In the genomic region with DNA sequence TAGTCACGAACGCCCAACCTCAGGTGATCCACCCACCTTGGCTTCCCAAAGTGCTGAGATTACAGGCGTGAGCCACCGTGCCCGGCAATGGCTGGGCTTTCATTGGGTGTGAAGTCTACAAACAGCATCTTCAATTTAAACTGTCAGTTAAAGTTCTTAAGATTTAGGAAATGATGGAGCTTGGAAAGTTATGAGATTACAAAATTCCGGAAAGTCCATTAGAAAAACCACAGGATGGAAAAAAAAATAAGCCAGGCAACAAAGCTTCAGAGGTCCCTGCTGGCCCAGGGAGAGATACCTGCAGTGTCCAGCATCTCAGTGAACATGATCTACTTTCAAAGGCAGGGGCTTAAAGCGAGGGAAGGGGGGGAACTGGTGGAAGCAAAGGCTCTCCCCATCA, we compare ENCODE assay signal across 17 cellular contexts. TPM values are rescaled to one million over a fixed set of nuclear protein-coding genes. Genes with fewer than 3 reads are reported as not detected.
DNase-seq lines count a peak whose midpoint lies in the region; ATAC-seq and TF ChIP-seq lines count a peak whose summit lies in the region.
"Had no signal": no experiment of that assay in that cellular context is flagged by ENCODE, and none has a peak within 500 bp of the region (broad histone marks: within the 10 kb centered on the region; RNA-seq: fewer than 3 reads in every experiment).

No MANE protein-coding gene starts in this region.

- H3K9me3 Mint-ChIP-seq in stimulated activated naive CD8-positive, alpha-beta T cell treated with anti-CD3 and anti-CD28 coated beads, Interleukin-15, amount 100 ng/mL, for 72 hours = no peaks in the 10 kb centered on the region
- H3K9me3 Mint-ChIP-seq in activated CD4-positive, alpha-beta memory T cell treated with anti-CD3 and anti-CD28 coated beads for 36 hours = peaks cover 2% of the 10 kb centered on the region
- H3K9me3 Mint-ChIP-seq: CD4-positive, alpha-beta memory T cell had no signal

- peaks cover 3% of the 10 kb centered on the region for H3K4me1 ChIP-seq in osteoblast (ENCODE audit: insufficient read depth, low read length)

- TF ChIP-seq CTCF in choroid plexus epithelial cell (conservative IDR thresholded peaks at IDR 0.05; ENCODE audit: low read depth, low read length) (no peak), osteoblast (IDR thresholded peaks at IDR 0.05; ENCODE audit: extremely low read depth, low read depth, low read length) (no peak), omental fat pad (IDR thresholded peaks at IDR 0.05) (no peak)

- H3K27me3 ChIP-seq in osteoblast (ENCODE audit: insufficient read depth, low read length) = no peaks in the 10 kb centered on the region
- H3K27me3 ChIP-seq: BLaER1 had no signal

- peaks cover 61% of the 10 kb centered on the region for H3K4me1 Mint-ChIP-seq in stimulated activated naive CD8-positive, alpha-beta T cell treated with anti-CD3 and anti-CD28 coated beads, Interleukin-15, amount 100 ng/mL, for 72 hours
- peaks cover 43% of the 10 kb centered on the region for H3K4me1 Mint-ChIP-seq in activated CD4-positive, alpha-beta memory T cell treated with anti-CD3 and anti-CD28 coated beads for 36 hours (ENCODE audit: low read depth)

- DNase-seq in stimulated activated naive CD8-positive, alpha-beta T cell treated with anti-CD3 and anti-CD28 coated beads, Interleukin-15, amount 100 ng/mL, for 72 hours = no peak
- no peak for DNase-seq in stimulated activated naive CD8-positive, alpha-beta T cell treated with anti-CD3 and anti-CD28 coated beads, Interleukin-15, Interleukin-2, amounts not matched to agents 100 U/mL and 50 U/mL, for 24 hours
- peak; percentile 16 for DNase-seq in choroid plexus epithelial cell (ENCODE audit: low read depth)
- DNase-seq in osteoblast (ENCODE audit: insufficient read length, low spot score, missing footprints) = peak; percentile 39
- DNase-seq in NOMO-1 treated with DMSO at 0.1 percent for 48 hours (lab: John Stamatoyannopoulos, UW; ENCODE audit: unreplicated experiment) = no peak
- no peak for DNase-seq in omental fat pad (ENCODE audit: low spot score)
- no peak for DNase-seq in activated CD4-positive, alpha-beta memory T cell treated with anti-CD3 and anti-CD28 coated beads for 36 hours
- DNase-seq: 8988T; Calu3; CD4-positive, alpha-beta memory T cell; DMS79 treated with DMSO at 0.1 percent for 48 hours; GF-D8; GM23248 had no signal

- H3K27me3 Mint-ChIP-seq in stimulated activated naive CD8-positive, alpha-beta T cell treated with anti-CD3 and anti-CD28 coated beads, Interleukin-15, amount 100 ng/mL, for 72 hours = no peaks in the 10 kb centered on the region
- H3K27me3 Mint-ChIP-seq in activated CD4-positive, alpha-beta memory T cell treated with anti-CD3 and anti-CD28 coated beads for 36 hours = no peaks in the 10 kb centered on the region
- H3K27me3 Mint-ChIP-seq: CD4-positive, alpha-beta memory T cell had no signal

- H3K4me3 ChIP-seq in choroid plexus epithelial cell (ENCODE audit: low read depth, low read length) (no peak overlapping the region), osteoblast (ENCODE audit: insufficient read depth, low read length) (no peak overlapping the region)
- H3K4me3 ChIP-seq: BLaER1, GM12878, GM23248, HAP-1 had no signal

- peaks cover 26% of the 10 kb centered on the region for H4K20me1 ChIP-seq in osteoblast (ENCODE audit: insufficient read depth, low read length)

- CTCF ChIA-PET in activated CD4-positive, alpha-beta memory T cell treated with anti-CD3 and anti-CD28 coated beads for 36 hours (lab: Charles Lee) = no interaction called here

- H3K27ac Mint-ChIP-seq in stimulated activated naive CD8-positive, alpha-beta T cell treated with anti-CD3 and anti-CD28 coated beads, Interleukin-15, amount 100 ng/mL, for 72 hours = peak overlapping the region; percentile 27 to 34
- no peak overlapping the region for H3K27ac Mint-ChIP-seq in activated CD4-positive, alpha-beta memory T cell treated with anti-CD3 and anti-CD28 coated beads for 36 hours
- H3K27ac Mint-ChIP-seq: CD4-positive, alpha-beta memory T cell had no signal

- peaks cover 49% of the 10 kb centered on the region for H3K36me3 Mint-ChIP-seq in activated CD4-positive, alpha-beta memory T cell treated with anti-CD3 and anti-CD28 coated beads for 36 hours

- peaks cover 11% of the 10 kb centered on the region for H3K36me3 ChIP-seq in osteoblast (ENCODE audit: insufficient read depth, low read length)

- no peak overlapping the region for H3K4me2 ChIP-seq in osteoblast (ENCODE audit: insufficient read depth, low read length)
- H3K4me2 ChIP-seq: BLaER1 had no signal

- no peak overlapping the region for H3K27ac ChIP-seq in osteoblast (ENCODE audit: low read depth, low read length)
- H3K27ac ChIP-seq: BLaER1, GM23248 had no signal

- POLR2A ChIA-PET in activated CD4-positive, alpha-beta memory T cell treated with anti-CD3 and anti-CD28 coated beads for 36 hours (lab: Charles Lee) = no interaction called here

- no peak for ATAC-seq in stimulated activated naive CD8-positive, alpha-beta T cell treated with anti-CD3 and anti-CD28 coated beads, Interleukin-15, amount 100 ng/mL, for 72 hours
- no peak for ATAC-seq in stimulated activated naive CD8-positive, alpha-beta T cell treated with anti-CD3 and anti-CD28 coated beads, Interleukin-15, Interleukin-2, amounts not matched to agents 100 U/mL and 50 U/mL, for 24 hours
- no peak for ATAC-seq in omental fat pad (ENCODE audit: low FRiP score)
- ATAC-seq: GM12878 had no signal

- intact Hi-C loops in activated CD4-positive, alpha-beta memory T cell treated with anti-CD3 and anti-CD28 coated beads for 36 hours (cut with micrococcal nuclease) = no loop called here

- H3K9me3 ChIP-seq in osteoblast (ENCODE audit: low read depth, low read length) = no peaks in the 10 kb centered on the region
- H3K9me3 ChIP-seq: HAP-1 had no signal

- no peak overlapping the region for H2AFZ ChIP-seq in osteoblast (ENCODE audit: low read length)
- H2AFZ ChIP-seq: GM23248 had no signal

- H3K4me3 Mint-ChIP-seq in stimulated activated naive CD8-positive, alpha-beta T cell treated with anti-CD3 and anti-CD28 coated beads, Interleukin-15, amount 100 ng/mL, for 72 hours = no peak overlapping the region
- H3K4me3 Mint-ChIP-seq in activated CD4-positive, alpha-beta memory T cell treated with anti-CD3 and anti-CD28 coated beads for 36 hours = no peak overlapping the region
- H3K4me3 Mint-ChIP-seq: CD14-positive monocyte; CD4-positive, alpha-beta memory T cell had no signal

- peaks cover 90% of the 10 kb centered on the region for H3K79me2 ChIP-seq in osteoblast (ENCODE audit: insufficient read depth, low read length)

RNA-seq across cellular contexts. Expression of gene ZNF587B, which starts 4.6 kb away (rescaled TPM):
- total RNA-seq in osteoblast = 21.2 and 24.2 TPM in 2 replicates
- 10 to 100 TPM; 12.7 to 39.0 (median 19.0) TPM for total RNA-seq in omental fat pad
- 10 to 100 TPM; 14.2 to 15.2 TPM for total RNA-seq in activated CD4-positive, alpha-beta memory T cell treated with anti-CD3 and anti-CD28 coated beads for 36 hours

RNA-seq across cellular contexts. Expression of gene ZNF552, which starts 10.8 kb away (rescaled TPM):
- total RNA-seq in osteoblast (5.8 and 5.9 TPM in 2 replicates), omental fat pad (10 to 100 TPM in 1 of 4 donors, 1 to 10 TPM in 3; 5.7 to 17.3 (median 8.8) TPM)
- total RNA-seq in activated CD4-positive, alpha-beta memory T cell treated with anti-CD3 and anti-CD28 coated beads for 36 hours = 1 to 10 TPM; 4.8 to 6.1 TPM

RNA-seq across cellular contexts. Expression of gene ZNF587, which starts 24.2 kb away (rescaled TPM):
- total RNA-seq in osteoblast (21.8 and 26.4 TPM in 2 replicates), omental fat pad (10 to 100 TPM; 11.8 to 36.3 (median 19.9) TPM)
- total RNA-seq in activated CD4-positive, alpha-beta memory T cell treated with anti-CD3 and anti-CD28 coated beads for 36 hours = 10 to 100 TPM; 20.9 to 23.9 TPM

RNA-seq across cellular contexts. Expression of gene ZNF586, which starts 56.0 kb away (rescaled TPM):
- total RNA-seq in osteoblast (19.5 and 21.5 TPM in 2 replicates), omental fat pad (10 to 100 TPM; 14.3 to 21.1 (median 17.4) TPM)
- 10 to 100 TPM; 11.5 to 11.7 TPM for total RNA-seq in activated CD4-positive, alpha-beta memory T cell treated with anti-CD3 and anti-CD28 coated beads for 36 hours

Comparison
In these comparisons a context has a peak if more than half of its experiments do, and no peak if none do; other contexts are left out.
1. DNase-seq: peak in choroid plexus epithelial cell (single experiment) and osteoblast (single experiment); none in stimulated activated naive CD8-positive, alpha-beta T cell treated with anti-CD3 and anti-CD28 coated beads, Interleukin-15, amount 100 ng/mL, for 72 hours (0 of 2), stimulated activated naive CD8-positive, alpha-beta T cell treated with anti-CD3 and anti-CD28 coated beads, Interleukin-15, Interleukin-2, amounts not matched to agents 100 U/mL and 50 U/mL, for 24 hours (single experiment), NOMO-1 treated with DMSO at 0.1 percent for 48 hours (single experiment), omental fat pad (single experiment) and activated CD4-positive, alpha-beta memory T cell treated with anti-CD3 and anti-CD28 coated beads for 36 hours (single experiment).